ENCODE assay signal across 9 cellular contexts in the genomic region with DNA sequence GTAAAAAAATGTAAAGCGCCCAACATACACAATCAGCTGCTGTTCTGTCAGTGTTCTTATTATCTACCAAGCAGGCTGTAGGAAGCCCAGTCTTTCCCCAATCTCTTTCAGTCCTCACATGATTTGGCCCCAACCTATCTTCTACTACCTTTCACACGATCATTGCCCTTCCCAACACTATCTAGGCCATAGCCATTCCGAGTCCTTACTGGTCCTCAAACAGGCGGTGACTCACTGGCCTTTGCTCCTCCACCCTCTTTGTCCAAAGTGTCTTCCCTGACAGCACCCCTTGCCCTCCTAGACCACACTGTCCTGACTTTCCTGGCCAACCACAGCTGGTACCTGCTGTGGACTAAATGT. TPM values are rescaled to one million over a fixed set of nuclear protein-coding genes. Genes with fewer than 3 reads are reported as not detected.
DNase-seq lines count a peak whose midpoint lies in the region; ATAC-seq and TF ChIP-seq lines count a peak whose summit lies in the region.
"Had no signal": no experiment of that assay in that cellular context is flagged by ENCODE, and none has a peak within 500 bp of the region (broad histone marks: within the 10 kb centered on the region; RNA-seq: fewer than 3 reads in every experiment).

No MANE protein-coding gene starts in this region.

- intact Hi-C loops in CD14-positive monocyte (cut with micrococcal nuclease), result loop anchor here (5.0 kb wide), 3 partner anchors 36 to 66 kb away; no protein-coding TSS in a partner anchor

- H3K4me1 Mint-ChIP-seq in CD14-positive monocyte (peaks cover 38% of the 10 kb centered on the region), neural progenitor cell (peaks cover 14% of the 10 kb centered on the region)

- H3K27me3 ChIP-seq in duodenal mucosa (ENCODE audit: control insufficient read depth in 1 of 2, insufficient read depth in 2 of 2, low read length in 2 of 2) (no peaks in the 10 kb centered on the region), neural progenitor cell (no peaks in the 10 kb centered on the region)

- H3K36me3 Mint-ChIP-seq in CD14-positive monocyte (peaks cover 7 to 10% of the 10 kb centered on the region in 2 donors), neural progenitor cell (no peaks in the 10 kb centered on the region)

- peak overlapping the region; percentile 78 to 94 for H3K4me3 Mint-ChIP-seq in CD14-positive monocyte
- peak overlapping the region; percentile 92 for H3K4me3 Mint-ChIP-seq in neural progenitor cell

- TF ChIP-seq CTCF in CD14-positive monocyte (IDR thresholded peaks at IDR 0.05) (no peak), NB4 (IDR thresholded peaks at IDR 0.05; ENCODE audit: low read depth, low read length) (no peak), neural progenitor cell (IDR thresholded peaks at IDR 0.05) (no peak)

- DNase-seq in CD14-positive monocyte (ENCODE audit: low spot score) (no peak), NB4 (ENCODE audit: low read depth) (no peak), neural progenitor cell (ENCODE audit: low spot score) (no peak), COR-L47 (lab: John Stamatoyannopoulos, UW) (no peak), NCI-H2081 treated with DMSO at 0.1 percent for 48 hours (lab: John Stamatoyannopoulos, UW) (no peak)
- DNase-seq: NCI-H1417 treated with DMSO at 0.1 percent for 48 hours had no signal

- ATAC-seq in GM18867 (IDR thresholded peaks at IDR 0.05; ENCODE audit: unreplicated experiment) (no peak), GM21723 (IDR thresholded peaks at IDR 0.05; ENCODE audit: unreplicated experiment) (no peak)

- H3K27ac Mint-ChIP-seq in CD14-positive monocyte (peak overlapping the region; percentile 98 to 100 (median 99)), neural progenitor cell (peak overlapping the region; percentile 97)

- H3K27me3 Mint-ChIP-seq in CD14-positive monocyte (ENCODE audit: low read depth in 3 of 3) (peaks cover 0 to 3% (median 0%) of the 10 kb centered on the region in 3 donors), neural progenitor cell (ENCODE audit: insufficient read depth, low read depth) (peaks cover 5% of the 10 kb centered on the region)

- H3K36me3 ChIP-seq in duodenal mucosa (ENCODE audit: control insufficient read depth in 1 of 2, insufficient read depth in 2 of 2, low read length in 2 of 2) (no peaks in the 10 kb centered on the region), neural progenitor cell (no peaks in the 10 kb centered on the region)

- peaks cover 25% of the 10 kb centered on the region for H3K79me2 ChIP-seq in neural progenitor cell (ENCODE audit: low read depth)

- TF ChIP-seq POLR2A in NB4 (IDR thresholded peaks at IDR 0.05; ENCODE audit: extremely low read depth, insufficient read length), result no peak

- H3K9me3 Mint-ChIP-seq in CD14-positive monocyte (no peaks in the 10 kb centered on the region), neural progenitor cell (no peaks in the 10 kb centered on the region)

- H3K9me3 ChIP-seq in duodenal mucosa (ENCODE audit: control insufficient read depth in 1 of 2, low read length in 2 of 2), result no peaks in the 10 kb centered on the region
- H3K9me3 ChIP-seq in neural progenitor cell (ENCODE audit: low read depth), result no peaks in the 10 kb centered on the region

- no peaks in the 10 kb centered on the region for H4K20me1 ChIP-seq in neural progenitor cell (ENCODE audit: low read depth)

- H3K9ac ChIP-seq in duodenal mucosa (ENCODE audit: low read depth in 1 of 2, low read length in 2 of 2) (peak overlapping the region; percentile 76 to 94), neural progenitor cell (peak overlapping the region; percentile 98)

- H3K27ac ChIP-seq in duodenal mucosa (ENCODE audit: low read depth, low read length), result no peak overlapping the region
- H3K27ac ChIP-seq in neural progenitor cell, result no peak overlapping the region

- peak overlapping the region; percentile 80 for H2AFZ ChIP-seq in neural progenitor cell (replicated peaks)

- peak overlapping the region; percentile 100 for H3K4me3 ChIP-seq in NB4 (ENCODE audit: low read depth, low read length)
- peak overlapping the region; percentile 75 to 88 for H3K4me3 ChIP-seq in duodenal mucosa (ENCODE audit: low read depth in 1 of 2, low read length in 2 of 2)
- peak overlapping the region; percentile 96 for H3K4me3 ChIP-seq in neural progenitor cell

- H3K4me1 ChIP-seq in duodenal mucosa (ENCODE audit: control insufficient read depth in 1 of 2, insufficient read depth in 2 of 2, low read length in 2 of 2) (peaks cover 26 to 30% of the 10 kb centered on the region in 2 donors), neural progenitor cell (peaks cover 6% of the 10 kb centered on the region)

- H3F3A ChIP-seq in neural progenitor cell (ENCODE audit: low read depth), result no peaks in the 10 kb centered on the region

- peak overlapping the region; percentile 82 for H3K4me2 ChIP-seq in neural progenitor cell

RNA-seq across cellular contexts. Expression of gene RFT1, which starts 0.9 kb away (rescaled TPM):
- 10 to 100 TPM; 25.6 to 34.9 TPM for polyA plus RNA-seq in CD14-positive monocyte
- total RNA-seq in neural progenitor cell (ENCODE audit: low replicate concordance), result 17.0 and 17.2 TPM in 2 replicates

RNA-seq across cellular contexts. Expression of gene PRKCD, which starts 29.9 kb away (rescaled TPM):
- polyA plus RNA-seq in CD14-positive monocyte, result 100 to 1,000 TPM; 123 to 158 TPM
- 4.9 and 8.9 TPM in 2 replicates for total RNA-seq in neural progenitor cell (ENCODE audit: low replicate concordance)
